Comparison of ENCODE assay signal across 21 cellular contexts in genomic region chr3:131883711-131884407, GRCh38.
"Had no signal": no experiment of that assay in that cellular context is flagged by ENCODE, and none has a peak within 500 bp of the region (broad histone marks: within the 10 kb centered on the region; RNA-seq: fewer than 3 reads in every experiment).

No MANE protein-coding gene starts in this region.

- H3K4me3 ChIP-seq: esophagus squamous epithelium, gastrocnemius medialis, heart right ventricle, mucosa of descending colon, spleen, tibial artery, upper lobe of left lung, uterus had no signal

- H3K36me3 ChIP-seq: esophagus squamous epithelium, gastrocnemius medialis, heart right ventricle, neutrophil, spleen, tibial artery, upper lobe of left lung, uterus had no signal

- ATAC-seq: effector memory CD8-positive, alpha-beta T cell; gastrocnemius medialis; heart right ventricle; left lobe of liver; mucosa of descending colon; naive thymus-derived CD8-positive, alpha-beta T cell; sciatic nerve; stimulated activated memory B cell treated with anti-CD40 and anti-IgM and Interleukin-4, amounts not matched to agents 10 μg/mL and 1 μg/mL and 100 μg/mL, for 72 hours had no signal

- H3K27ac ChIP-seq: epithelial cell of prostate, esophagus squamous epithelium, gastrocnemius medialis, heart right ventricle, neutrophil, spleen, tibial artery, upper lobe of left lung, uterus had no signal

- H3K4me1 ChIP-seq: esophagus squamous epithelium, gastrocnemius medialis, heart right ventricle, spleen, tibial artery, upper lobe of left lung, uterus had no signal

- H3K9me3 ChIP-seq: esophagus squamous epithelium, gastrocnemius medialis, mucosa of descending colon, neutrophil, spleen, tibial artery, upper lobe of left lung, uterus had no signal

- H3K27me3 ChIP-seq: esophagus squamous epithelium, gastrocnemius medialis, heart right ventricle, neutrophil, spleen, tibial artery, upper lobe of left lung, uterus had no signal

- DNase-seq: effector memory CD8-positive, alpha-beta T cell; esophagus squamous epithelium; gastrocnemius medialis; heart right ventricle; hypothalamus; kidney glomerular epithelial cell; mucosa of descending colon; naive thymus-derived CD8-positive, alpha-beta T cell; posterior cingulate gyrus; spleen; stimulated activated CD4-positive, alpha-beta T cell treated with anti-CD3 and anti-CD28 coated beads, Interleukin-15, amount 100 ng/mL, for 24 hours; stimulated activated CD4-positive, alpha-beta T cell treated with anti-CD3 and anti-CD28 coated beads, Interleukin-1b, Interleukin-23, amount 100 ng/mL, for 48 hours; stimulated activated CD4-positive, alpha-beta T cell treated with anti-CD3 and anti-CD28 coated beads, Interleukin-4, amount 100 ng/mL, for 24 hours; tibial artery; upper lobe of left lung; uterus had no signal
